Comparison of ENCODE assay signal across 18 cellular contexts in genomic region chr9:129402931-129403742, GRCh38.
A peak's percentile ranks its signal among the peaks of the same experiment; 100 is the strongest.
DNase-seq lines count a peak whose midpoint lies in the region; ATAC-seq and TF ChIP-seq lines count a peak whose summit lies in the region.
"Had no signal": no experiment of that assay in that cellular context is flagged by ENCODE, and none has a peak within 500 bp of the region (broad histone marks: within the 10 kb centered on the region; RNA-seq: fewer than 3 reads in every experiment).

No MANE protein-coding gene starts in this region.

- intact Hi-C loops in esophagus squamous epithelium (cut with DNase I): no loop called here

- no peak overlapping the region for H3K4me3 ChIP-seq in esophagus squamous epithelium
- H3K4me3 ChIP-seq in muscle layer of colon (ENCODE audit: low read depth in 1 of 2, low read length in 2 of 2): no peak overlapping the region
- H3K4me3 ChIP-seq in stomach smooth muscle (ENCODE audit: low read length in 2 of 2): no peak overlapping the region
- H3K4me3 ChIP-seq: HAP-1, K562, smooth muscle cell had no signal

- H3K9ac ChIP-seq in muscle layer of colon (ENCODE audit: low read length): peak overlapping the region; percentile 15
- peak overlapping the region; percentile 3 to 36 for H3K9ac ChIP-seq in stomach smooth muscle (ENCODE audit: low read length in 2 of 2)

- DNase-seq in T-helper 17 cell (no peak), esophagus squamous epithelium (lab: John Stamatoyannopoulos, UW) (no peak)
- DNase-seq: activated naive CD4-positive, alpha-beta T cell; C1 segment of cervical spinal cord; DMS53; kidney glomerular epithelial cell; NCI-H345; substantia nigra; SW 1271 had no signal

- H3K27ac ChIP-seq in esophagus squamous epithelium (peak overlapping the region in 3 of 4 donors; percentile 59 to 76 (median 68)), muscle layer of colon (ENCODE audit: low read depth, low read length) (peak overlapping the region; percentile 78), stomach smooth muscle (ENCODE audit: low read length) (peak overlapping the region; percentile 49)
- H3K27ac ChIP-seq: neutrophil had no signal

- WGBS in esophagus squamous epithelium, 2 donors: 76 to 94% methylated on average over 8 to 10 of the region's 16 CpGs

- H3K4me3 Mint-ChIP-seq in T-helper 17 cell: no peak overlapping the region

- H3K4me1 Mint-ChIP-seq in T-helper 17 cell: peaks cover 9% of the 10 kb centered on the region

- H3K36me3 Mint-ChIP-seq in T-helper 17 cell (ENCODE audit: low read depth): peaks cover 3% of the 10 kb centered on the region

- peak overlapping the region; percentile 39 for H3K27ac Mint-ChIP-seq in T-helper 17 cell

- H3K27me3 ChIP-seq in esophagus squamous epithelium (no peaks in the 10 kb centered on the region), muscle layer of colon (ENCODE audit: control insufficient read depth in 1 of 2, insufficient read depth in 2 of 2, low read length in 2 of 2) (no peaks in the 10 kb centered on the region), stomach smooth muscle (ENCODE audit: control insufficient read depth in 1 of 2, insufficient read depth in 2 of 2, low read length in 2 of 2) (no peaks in the 10 kb centered on the region)

- peaks cover 17 to 71% (median 37%) of the 10 kb centered on the region in 3 donors for H3K4me1 ChIP-seq in esophagus squamous epithelium
- peaks cover 17% of the 10 kb centered on the region for H3K4me1 ChIP-seq in muscle layer of colon (ENCODE audit: insufficient read depth, low read length)
- peaks cover 34% of the 10 kb centered on the region for H3K4me1 ChIP-seq in stomach smooth muscle (ENCODE audit: control insufficient read depth, insufficient read depth, low read length)

- TF ChIP-seq CTCF in esophagus squamous epithelium (IDR thresholded peaks at IDR 0.05): no peak

- peaks cover 7% of the 10 kb centered on the region for H3K27me3 Mint-ChIP-seq in T-helper 17 cell

- no peak for TF ChIP-seq POLR2A in esophagus squamous epithelium (IDR thresholded peaks at IDR 0.05)

- no peaks in the 10 kb centered on the region for H3K9me3 ChIP-seq in T-helper 17 cell (ENCODE audit: control insufficient read depth, low read length, poor library complexity, severe bottlenecking)
- H3K9me3 ChIP-seq in esophagus squamous epithelium: no peaks in the 10 kb centered on the region
- H3K9me3 ChIP-seq in muscle layer of colon (ENCODE audit: low read length): no peaks in the 10 kb centered on the region
- H3K9me3 ChIP-seq in stomach smooth muscle (ENCODE audit: control insufficient read depth in 2 of 2, low read length in 2 of 2): no peaks in the 10 kb centered on the region
- H3K9me3 ChIP-seq: HAP-1, neutrophil had no signal

- H3K36me3 ChIP-seq in esophagus squamous epithelium (no peaks in the 10 kb centered on the region), muscle layer of colon (ENCODE audit: insufficient read depth, low read length) (no peaks in the 10 kb centered on the region), stomach smooth muscle (ENCODE audit: control insufficient read depth in 2 of 2, insufficient read depth in 2 of 2, low read length in 2 of 2) (no peaks in the 10 kb centered on the region)
- H3K36me3 ChIP-seq: HAP-1, neutrophil had no signal

- no peak for ATAC-seq in T-helper 17 cell
- no peak for ATAC-seq in GM21723 (IDR thresholded peaks at IDR 0.05; ENCODE audit: unreplicated experiment)
- ATAC-seq in HG02938 (IDR thresholded peaks at IDR 0.05; ENCODE audit: unreplicated experiment): no peak
- ATAC-seq in GM21825 (IDR thresholded peaks at IDR 0.05; ENCODE audit: unreplicated experiment): no peak
- ATAC-seq: K562 had no signal
